In the genomic region with DNA sequence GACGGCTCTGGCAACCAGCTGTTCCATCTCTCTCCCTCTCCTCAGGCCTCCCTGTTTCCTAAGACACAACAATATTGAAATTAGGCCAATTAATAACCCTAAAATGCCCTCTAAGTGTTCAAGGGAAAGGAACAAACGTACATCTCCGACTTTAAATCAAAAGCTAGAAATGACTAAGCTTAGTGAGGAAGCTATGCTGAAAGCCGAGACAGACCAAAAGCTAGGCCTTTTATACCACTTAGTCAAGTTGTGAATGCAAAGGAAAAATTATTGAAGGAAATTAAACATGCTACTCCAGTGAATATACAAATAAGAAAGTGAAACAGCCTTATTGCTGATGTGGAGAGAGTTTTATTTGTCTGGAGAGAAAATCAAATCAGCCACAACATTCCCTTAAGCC, we compare ENCODE assay signal across 19 cellular contexts.
DNase-seq lines count a peak whose midpoint lies in the region; ATAC-seq and TF ChIP-seq lines count a peak whose summit lies in the region.
"Had no signal": no experiment of that assay in that cellular context is flagged by ENCODE, and none has a peak within 500 bp of the region (broad histone marks: within the 10 kb centered on the region; RNA-seq: fewer than 3 reads in every experiment).

No MANE protein-coding gene starts in this region.

- H3K4me2 ChIP-seq in hepatocyte: no peak overlapping the region

- H2AFZ ChIP-seq in hepatocyte: no peak overlapping the region

- H3K9me2 ChIP-seq in hepatocyte (replicated peaks; ENCODE audit: insufficient read depth): no peaks in the 10 kb centered on the region

- H3K4me3 ChIP-seq in CD4-positive, alpha-beta memory T cell (ENCODE audit: low read length in 2 of 2): no peak overlapping the region
- H3K4me3 ChIP-seq in hepatocyte: no peak overlapping the region
- H3K4me3 ChIP-seq: K562 had no signal

- H3K36me3 Mint-ChIP-seq in activated CD8-positive, alpha-beta memory T cell treated with anti-CD3 and anti-CD28 coated beads, Interleukin-2, amount 10 ng/mL, durations not matched to agents 7 days and 5 days: peaks cover 49% of the 10 kb centered on the region
- peaks cover 55 to 64% of the 10 kb centered on the region in 2 donors for H3K36me3 Mint-ChIP-seq in CD4-positive, alpha-beta memory T cell
- peaks cover 13% of the 10 kb centered on the region for H3K36me3 Mint-ChIP-seq in T-helper 17 cell (ENCODE audit: low read depth)
- peaks cover 94% of the 10 kb centered on the region for H3K36me3 Mint-ChIP-seq in effector memory CD8-positive, alpha-beta T cell (ENCODE audit: insufficient read depth)

- peaks cover 5% of the 10 kb centered on the region for H3K4me1 ChIP-seq in CD4-positive, alpha-beta memory T cell (ENCODE audit: insufficient read depth, low read length)
- H3K4me1 ChIP-seq in hepatocyte (ENCODE audit: insufficient read depth): no peaks in the 10 kb centered on the region
- H3K4me1 ChIP-seq: BE2C had no signal

- H3K4me3 Mint-ChIP-seq in activated CD8-positive, alpha-beta memory T cell treated with anti-CD3 and anti-CD28 coated beads, Interleukin-2, amount 10 ng/mL, durations not matched to agents 7 days and 5 days: peak overlapping the region; percentile 3
- no peak overlapping the region for H3K4me3 Mint-ChIP-seq in CD4-positive, alpha-beta memory T cell
- H3K4me3 Mint-ChIP-seq in T-helper 17 cell: no peak overlapping the region
- H3K4me3 Mint-ChIP-seq in effector memory CD8-positive, alpha-beta T cell: peak overlapping the region; percentile 5 to 41
- H3K4me3 Mint-ChIP-seq: CD4-positive, CD25-positive, alpha-beta regulatory T cell had no signal

- WGBS in hepatocyte (ENCODE audit: low lambda C conversion rate, missing lambda C conversion rate): 95% methylated on average over 4 of the region's 4 CpGs

- no peaks in the 10 kb centered on the region for H3K27me3 ChIP-seq in CD4-positive, alpha-beta memory T cell (ENCODE audit: insufficient read depth, low read length)
- no peaks in the 10 kb centered on the region for H3K27me3 ChIP-seq in hepatocyte

- DNase-seq in activated CD8-positive, alpha-beta memory T cell treated with anti-CD3 and anti-CD28 coated beads, Interleukin-2, amount 10 ng/mL, durations not matched to agents 7 days and 5 days: no peak
- DNase-seq in activated CD8-positive, alpha-beta memory T cell treated with anti-CD3 and anti-CD28 coated beads, Interleukin-2, amount 50 U/mL, for 4 hours: no peak
- DNase-seq in CD4-positive, alpha-beta memory T cell: no peak
- DNase-seq in T-helper 17 cell: no peak
- no peak for DNase-seq in effector memory CD8-positive, alpha-beta T cell
- no peak for DNase-seq in COLO829 (ENCODE audit: low spot score)
- no peak for DNase-seq in hepatocyte (ENCODE audit: low spot score)
- DNase-seq in NCI-H2029 (lab: John Stamatoyannopoulos, UW): no peak
- DNase-seq: BE2C, DMS79, GOT3, NCI-H1105, NCI-H510A, NCI-H748 treated with DMSO at 0.1 percent for 48 hours, OCI-M1, Right ventricle myocardium superior had no signal

- no peaks in the 10 kb centered on the region for H3K9me3 ChIP-seq in CD4-positive, alpha-beta memory T cell (ENCODE audit: control insufficient read depth in 1 of 2, low read length in 2 of 2)
- H3K9me3 ChIP-seq in T-helper 17 cell (ENCODE audit: control insufficient read depth, low read length, poor library complexity, severe bottlenecking) (no peaks in the 10 kb centered on the region), hepatocyte (ENCODE audit: low read depth) (no peaks in the 10 kb centered on the region)
- H3K9me3 ChIP-seq: BE2C had no signal

- no peak for TF ChIP-seq CTCF in hepatocyte (IDR thresholded peaks at IDR 0.05; ENCODE audit: poor library complexity)

- H3K79me2 ChIP-seq in hepatocyte: no peaks in the 10 kb centered on the region

- no peaks in the 10 kb centered on the region for H4K20me1 ChIP-seq in hepatocyte (ENCODE audit: insufficient read depth, poor library complexity, severe bottlenecking)

- peaks cover 28% of the 10 kb centered on the region for H3K36me3 ChIP-seq in CD4-positive, alpha-beta memory T cell (ENCODE audit: insufficient read depth, low read length)
- no peaks in the 10 kb centered on the region for H3K36me3 ChIP-seq in hepatocyte (replicated peaks; ENCODE audit: insufficient read depth, low read depth)
- H3K36me3 ChIP-seq: BE2C had no signal

- peaks cover 2% of the 10 kb centered on the region for H3K9me3 Mint-ChIP-seq in activated CD8-positive, alpha-beta memory T cell treated with anti-CD3 and anti-CD28 coated beads, Interleukin-2, amount 10 ng/mL, durations not matched to agents 7 days and 5 days (ENCODE audit: low read depth)
- no peaks in the 10 kb centered on the region for H3K9me3 Mint-ChIP-seq in CD4-positive, alpha-beta memory T cell
- no peaks in the 10 kb centered on the region for H3K9me3 Mint-ChIP-seq in effector memory CD8-positive, alpha-beta T cell

- POLR2A ChIA-PET in CD4-positive, alpha-beta memory T cell (lab: Charles Lee; ENCODE audit: partially characterized antibody): interaction anchor here (1.4 kb wide), 1 partner anchor 70 kb away, joined by 3 read pairs; no protein-coding TSS in a partner anchor

- no peak overlapping the region for H3K27ac ChIP-seq in CD4-positive, alpha-beta memory T cell (ENCODE audit: low read depth, low read length)
- H3K27ac ChIP-seq in hepatocyte: no peak overlapping the region

- ATAC-seq in activated CD8-positive, alpha-beta memory T cell treated with anti-CD3 and anti-CD28 coated beads, Interleukin-2, amount 10 ng/mL, durations not matched to agents 7 days and 5 days: no peak
- ATAC-seq in T-helper 17 cell: no peak
- ATAC-seq in effector memory CD8-positive, alpha-beta T cell (replicated peaks): no peak
- ATAC-seq: HCT116, K562 had no signal

- peak overlapping the region; percentile 21 for H3K27ac Mint-ChIP-seq in activated CD8-positive, alpha-beta memory T cell treated with anti-CD3 and anti-CD28 coated beads, Interleukin-2, amount 10 ng/mL, durations not matched to agents 7 days and 5 days
- peak overlapping the region in 6 of 7 donors; percentile 3 to 80 (median 70) for H3K27ac Mint-ChIP-seq in CD4-positive, alpha-beta memory T cell
- peak overlapping the region; percentile 66 for H3K27ac Mint-ChIP-seq in T-helper 17 cell
- H3K27ac Mint-ChIP-seq in effector memory CD8-positive, alpha-beta T cell: peak overlapping the region; percentile 79 to 90

- H3K4me1 Mint-ChIP-seq in activated CD8-positive, alpha-beta memory T cell treated with anti-CD3 and anti-CD28 coated beads, Interleukin-2, amount 10 ng/mL, durations not matched to agents 7 days and 5 days: peaks cover 24% of the 10 kb centered on the region
- peaks cover 16 to 34% (median 23%) of the 10 kb centered on the region in 4 donors for H3K4me1 Mint-ChIP-seq in CD4-positive, alpha-beta memory T cell
- H3K4me1 Mint-ChIP-seq in T-helper 17 cell: peaks cover 7% of the 10 kb centered on the region
- peaks cover 11 to 42% of the 10 kb centered on the region in 2 donors for H3K4me1 Mint-ChIP-seq in effector memory CD8-positive, alpha-beta T cell (ENCODE audit: low read depth in 2 of 2)

- intact Hi-C loops in CD4-positive, alpha-beta memory T cell (cut with micrococcal nuclease): no loop called here

- CTCF ChIA-PET in activated CD8-positive, alpha-beta memory T cell treated with anti-CD3 and anti-CD28 coated beads, Interleukin-2, amount 10 ng/mL, durations not matched to agents 7 days and 5 days (lab: Charles Lee): interaction anchor here (1.3 kb wide), 1 partner anchor 12 kb away, joined by 5 read pairs; no protein-coding TSS in a partner anchor
- CTCF ChIA-PET in CD4-positive, alpha-beta memory T cell (lab: Charles Lee; ENCODE audit: partially characterized antibody): interaction anchor here (1.5 kb wide), 1 partner anchor 118 kb away, joined by 6 read pairs; no protein-coding TSS in a partner anchor

- no peaks in the 10 kb centered on the region for H3K27me3 Mint-ChIP-seq in activated CD8-positive, alpha-beta memory T cell treated with anti-CD3 and anti-CD28 coated beads, Interleukin-2, amount 10 ng/mL, durations not matched to agents 7 days and 5 days
- H3K27me3 Mint-ChIP-seq in CD4-positive, alpha-beta memory T cell: no peaks in the 10 kb centered on the region
- H3K27me3 Mint-ChIP-seq in T-helper 17 cell: no peaks in the 10 kb centered on the region
- H3K27me3 Mint-ChIP-seq in effector memory CD8-positive, alpha-beta T cell: no peaks in the 10 kb centered on the region
- H3K27me3 Mint-ChIP-seq: CD4-positive, CD25-positive, alpha-beta regulatory T cell had no signal

Comparison
In these comparisons a context has a peak if more than half of its experiments do, and no peak if none do; other contexts are left out.
1. H3K27ac Mint-ChIP-seq: peak in every context shown above with its lines; median percentile 84 in effector memory CD8-positive, alpha-beta T cell; 70 in CD4-positive, alpha-beta memory T cell; 66 in T-helper 17 cell; 21 in activated CD8-positive, alpha-beta memory T cell treated with anti-CD3 and anti-CD28 coated beads, Interleukin-2, amount 10 ng/mL, durations not matched to agents 7 days and 5 days.
2. H3K4me3 Mint-ChIP-seq: peak in activated CD8-positive, alpha-beta memory T cell treated with anti-CD3 and anti-CD28 coated beads, Interleukin-2, amount 10 ng/mL, durations not matched to agents 7 days and 5 days (single experiment) and effector memory CD8-positive, alpha-beta T cell (2 of 2); none in CD4-positive, alpha-beta memory T cell (0 of 8) and T-helper 17 cell (single experiment).